In genomic region chr4:184151988-184152485, GRCh38 we compare ENCODE assay signal across 28 cellular contexts.
DNase-seq lines count a peak whose midpoint lies in the region; ATAC-seq, FAIRE-seq and TF ChIP-seq lines count a peak whose summit lies in the region.
"Had no signal": no experiment of that assay in that cellular context is flagged by ENCODE, and none has a peak within 500 bp of the region (broad histone marks: within the 10 kb centered on the region; RNA-seq: fewer than 3 reads in every experiment).

No MANE protein-coding gene starts in this region.

- CTCF ChIA-PET in H1 (lab: Charles Lee; ENCODE audit: partially characterized antibody) = interaction anchor here (0.6 to 5.4 kb wide), 2 partner anchors 52 to 292 kb away, joined by 4 to 29 read pairs; no protein-coding TSS in a partner anchor

- no peak overlapping the region for H3K56ac ChIP-seq in H1 (replicated peaks; ENCODE audit: insufficient read length, low read depth, low read length)

- H3K4me1 Mint-ChIP-seq in T-helper 17 cell (no peaks in the 10 kb centered on the region), neural progenitor cell (peaks cover 4% of the 10 kb centered on the region), osteocyte (ENCODE audit: unreplicated experiment) (no peaks in the 10 kb centered on the region)
- H3K4me1 Mint-ChIP-seq: CD8-positive, alpha-beta memory T cell had no signal

- H2AK5ac ChIP-seq in H1 (ENCODE audit: low read depth, low read length) = no peak overlapping the region

- H4K91ac ChIP-seq in H1 (replicated peaks; ENCODE audit: insufficient read length, low read length) = no peak overlapping the region

- no peak for ATAC-seq in T-helper 17 cell
- no peak for ATAC-seq in GM21423 (IDR thresholded peaks at IDR 0.05; ENCODE audit: unreplicated experiment)
- ATAC-seq: GM12878 had no signal

- H3K4me2 ChIP-seq in H1 (ENCODE audit: insufficient read depth in 1 of 2, low read depth in 2 of 2, low read length in 2 of 2) (no peak overlapping the region), neural progenitor cell (no peak overlapping the region)
- H3K4me2 ChIP-seq: BLaER1 had no signal

- peak overlapping the region; percentile 41 for H3K27ac Mint-ChIP-seq in T-helper 17 cell
- peak overlapping the region; percentile 69 for H3K27ac Mint-ChIP-seq in neural progenitor cell
- no peak overlapping the region for H3K27ac Mint-ChIP-seq in osteocyte (ENCODE audit: unreplicated experiment)
- H3K27ac Mint-ChIP-seq: CD4-positive, alpha-beta memory T cell; CD4-positive, CD25-positive, alpha-beta regulatory T cell; CD8-positive, alpha-beta memory T cell had no signal

- H3K27me3 ChIP-seq in H1 (replicated peaks in 1 of 4; ENCODE audit: control insufficient read depth in 3 of 4, extremely low read depth in 1 of 4, insufficient read depth in 3 of 4, low read length in 3 of 4) = no peaks in the 10 kb centered on the region; a peak in 1 of 7 replicates
- no peaks in the 10 kb centered on the region for H3K27me3 ChIP-seq in neural progenitor cell
- H3K27me3 ChIP-seq: BE2C, BLaER1 had no signal

- no peaks in the 10 kb centered on the region for H3K79me2 ChIP-seq in H1 (ENCODE audit: control insufficient read depth in 1 of 2, insufficient read depth in 2 of 2, low read length in 2 of 2)
- H3K79me2 ChIP-seq in neural progenitor cell (ENCODE audit: low read depth) = no peaks in the 10 kb centered on the region

- H2BK20ac ChIP-seq in H1 (ENCODE audit: low read length) = no peak overlapping the region

- no peaks in the 10 kb centered on the region for H3K9me3 ChIP-seq in T-helper 17 cell (ENCODE audit: control insufficient read depth, low read length, poor library complexity, severe bottlenecking)
- H3K9me3 ChIP-seq in H1 (ENCODE audit: insufficient read depth in 2 of 2, low read depth in 1 of 2, low read length in 1 of 2) = no peaks in the 10 kb centered on the region
- no peaks in the 10 kb centered on the region for H3K9me3 ChIP-seq in neural progenitor cell (ENCODE audit: low read depth)
- H3K9me3 ChIP-seq: BE2C, BLaER1 had no signal

- 0 out of 2 replicates have a peak overlapping the region, but pooled peaks have one; percentile 1 for H4K8ac ChIP-seq in H1 (ENCODE audit: extremely low read depth, insufficient read depth, low read length)

- H3K23ac ChIP-seq in H1 (ENCODE audit: insufficient read length) = no peak overlapping the region

- no peak for TF ChIP-seq EP300 in H1 (IDR thresholded peaks at IDR 0.05; ENCODE audit: borderline replicate concordance in 1 of 2, low read depth in 2 of 2, low read length in 2 of 2)

- no peak overlapping the region for H2AFZ ChIP-seq in H1 (ENCODE audit: low read length)
- no peak overlapping the region for H2AFZ ChIP-seq in neural progenitor cell (replicated peaks)

- TF ChIP-seq CTCF in H1 (IDR thresholded peaks at IDR 0.05; ENCODE audit: control extremely low read depth in 1 of 3, insufficient read depth in 1 of 3, low read depth in 1 of 3, low read length in 3 of 3) (no peak), neural progenitor cell (IDR thresholded peaks at IDR 0.05) (no peak), osteocyte (IDR thresholded peaks at IDR 0.05) (no peak)

- DNase-seq in T-helper 17 cell (no peak), H1 (ENCODE audit: low read depth in 1 of 2, low spot score in 2 of 2) (no peak), neural progenitor cell (ENCODE audit: low spot score) (no peak), osteocyte (ENCODE audit: extremely low spot score, unreplicated experiment) (peak; percentile 80), NCI-H2081 (lab: John Stamatoyannopoulos, UW) (no peak), T1000 (lab: John Stamatoyannopoulos, UW) (no peak)
- DNase-seq: 8988T; ACHN; BE2C; C1 segment of cervical spinal cord; CD4-positive, alpha-beta memory T cell; CD4-positive, CD25-positive, alpha-beta regulatory T cell; CD8-positive, alpha-beta memory T cell; COR-L47; DMS 273 treated with DMSO at 0.1 percent for 48 hours; DMS153; DMS53; DMS79; DND-41; EL; GDM1 had no signal

- no peak overlapping the region for H2BK12ac ChIP-seq in H1 (ENCODE audit: low read depth, low read length)

- H3K36me3 ChIP-seq in H1 (ENCODE audit: control insufficient read depth in 2 of 4, insufficient read depth in 4 of 4, low read length in 3 of 4) (no peaks in the 10 kb centered on the region), neural progenitor cell (no peaks in the 10 kb centered on the region)
- H3K36me3 ChIP-seq: BE2C, BLaER1 had no signal

- TF ChIP-seq RAD21 in H1 (IDR thresholded peaks at IDR 0.05 in 1 of 2, conservative IDR thresholded peaks at IDR 0.05 in 1 of 2; ENCODE audit: low read depth in 2 of 2, low read length in 2 of 2) = no peak

- no peaks in the 10 kb centered on the region for H3K79me1 ChIP-seq in H1 (ENCODE audit: low read depth, low read length)

- no peak overlapping the region for H3K14ac ChIP-seq in H1 (ENCODE audit: insufficient read length)

- FAIRE-seq in H1 (lab: Jason Lieb, UNC) = no peak
- FAIRE-seq: A204.1, GM12878, GM12892, GM18507 had no signal

- TF ChIP-seq POLR2A in H1 (IDR thresholded peaks at IDR 0.05; ENCODE audit: control extremely low read depth in 1 of 2, low read depth in 2 of 2, low read length in 2 of 2) = no peak

- no peaks in the 10 kb centered on the region for H3F3A ChIP-seq in neural progenitor cell (ENCODE audit: low read depth)

- H2BK15ac ChIP-seq in H1 (ENCODE audit: low read length) = no peak overlapping the region

- no peaks in the 10 kb centered on the region for H3K23me2 ChIP-seq in H1 (ENCODE audit: low read depth, low read length)

- no peak overlapping the region for H3K18ac ChIP-seq in H1 (ENCODE audit: extremely low read depth, low read length)

- H3K4me3 Mint-ChIP-seq in T-helper 17 cell = no peak overlapping the region
- no peak overlapping the region for H3K4me3 Mint-ChIP-seq in neural progenitor cell
- H3K4me3 Mint-ChIP-seq in osteocyte (ENCODE audit: unreplicated experiment) = no peak overlapping the region
- H3K4me3 Mint-ChIP-seq: CD14-positive monocyte; CD4-positive, alpha-beta memory T cell; CD4-positive, CD25-positive, alpha-beta regulatory T cell; CD8-positive, alpha-beta memory T cell had no signal

- no peaks in the 10 kb centered on the region for H3K36me3 Mint-ChIP-seq in T-helper 17 cell (ENCODE audit: low read depth)
- H3K36me3 Mint-ChIP-seq in neural progenitor cell = peaks cover 2% of the 10 kb centered on the region
- H3K36me3 Mint-ChIP-seq in osteocyte (ENCODE audit: unreplicated experiment) = no peaks in the 10 kb centered on the region
- H3K36me3 Mint-ChIP-seq: CD14-positive monocyte; CD4-positive, alpha-beta memory T cell; CD4-positive, CD25-positive, alpha-beta regulatory T cell; CD8-positive, alpha-beta memory T cell had no signal

- no peak overlapping the region for H3K27ac ChIP-seq in H1 (ENCODE audit: low read depth, low read length)
- no peak overlapping the region for H3K27ac ChIP-seq in neural progenitor cell
- H3K27ac ChIP-seq: BLaER1 had no signal

- H3K27me3 Mint-ChIP-seq in T-helper 17 cell (peaks cover 19% of the 10 kb centered on the region), neural progenitor cell (ENCODE audit: insufficient read depth, low read depth) (peaks cover 9% of the 10 kb centered on the region), osteocyte (ENCODE audit: unreplicated experiment) (peaks cover 2% of the 10 kb centered on the region)

- H3K4me3 ChIP-seq in H1 (ENCODE audit: extremely low read depth in 1 of 4, insufficient read depth in 2 of 4, low read depth in 3 of 4, low read length in 4 of 4) = no peak overlapping the region
- H3K4me3 ChIP-seq in neural progenitor cell = no peak overlapping the region
- H3K4me3 ChIP-seq: BLaER1, GM12878 had no signal

- H2BK120ac ChIP-seq in H1 (replicated peaks; ENCODE audit: low read depth, low read length) = no peak overlapping the region

- H3K4me1 ChIP-seq in H1 (replicated peaks in 1 of 4; ENCODE audit: control insufficient read depth in 3 of 4, insufficient read depth in 4 of 4, low read length in 3 of 4) = no peaks in the 10 kb centered on the region
- no peaks in the 10 kb centered on the region for H3K4me1 ChIP-seq in neural progenitor cell
- H3K4me1 ChIP-seq: BLaER1 had no signal

- H3K4ac ChIP-seq in H1 (replicated peaks; ENCODE audit: insufficient read length, low read depth, low read length) = no peak overlapping the region

- no peaks in the 10 kb centered on the region for H3K9me3 Mint-ChIP-seq in neural progenitor cell
- no peaks in the 10 kb centered on the region for H3K9me3 Mint-ChIP-seq in osteocyte (ENCODE audit: unreplicated experiment)
- H3K9me3 Mint-ChIP-seq: CD4-positive, alpha-beta memory T cell had no signal

- 93% methylated on average over 13 of the region's 13 CpGs; no CpG with 5 or more reads in 1 of the 2 experiments for WGBS in H1 (ENCODE audit: extremely low coverage in 1 of 2, insufficient coverage in 1 of 2, insufficient read length in 1 of 2, insufficient replicate concordance in 2 of 2, low coverage in 1 of 2, low lambda C conversion rate in 2 of 2, missing lambda C conversion rate in 1 of 2), 2 experiments

- POLR2A ChIA-PET in H1 (lab: Charles Lee; ENCODE audit: partially characterized antibody) = no interaction called here

- H4K5ac ChIP-seq in H1 (ENCODE audit: insufficient read length, low read depth, low read length) = no peak overlapping the region

- H4K20me1 ChIP-seq in H1 (replicated peaks in 1 of 2; ENCODE audit: control insufficient read depth in 1 of 2, insufficient read depth in 2 of 2, low read length in 2 of 2) (no peaks in the 10 kb centered on the region), neural progenitor cell (ENCODE audit: low read depth) (no peaks in the 10 kb centered on the region)
- H4K20me1 ChIP-seq: BLaER1 had no signal

- H2BK5ac ChIP-seq in H1 (ENCODE audit: low read depth, low read length) = no peak overlapping the region

- H3K9ac ChIP-seq in H1 (replicated peaks in 1 of 4; ENCODE audit: extremely low read depth in 1 of 4, low read depth in 3 of 4, low read length in 3 of 4) (no peak overlapping the region), neural progenitor cell (no peak overlapping the region)
- H3K9ac ChIP-seq: BLaER1 had no signal

TF ChIP-seq in H1, 55 proteins besides CTCF, POLR2A, EP300 and RAD21 (continues in another document):
- TF ChIP-seq CHD2 (IDR thresholded peaks at IDR 0.05; ENCODE audit: low read length) (no peak), GABPA (IDR thresholded peaks at IDR 0.05; ENCODE audit: borderline replicate concordance, insufficient read depth, low read length) (no peak), NANOG (IDR thresholded peaks at IDR 0.05; ENCODE audit: insufficient read depth, low read depth, low read length, poor library complexity, severe bottlenecking) (no peak), PHF8 (conservative IDR thresholded peaks at IDR 0.05; ENCODE audit: low read depth, low read length) (no peak), E2F6 (IDR thresholded peaks at IDR 0.05) (no peak), HDAC6 (IDR thresholded peaks at IDR 0.05; ENCODE audit: low read depth, low read length) (no peak), CREB1 (IDR thresholded peaks at IDR 0.05) (no peak), ASH2L (IDR thresholded peaks at IDR 0.05; ENCODE audit: low read length) (no peak)
